8 cellular contexts compared by ENCODE assay signal in the genomic region with DNA sequence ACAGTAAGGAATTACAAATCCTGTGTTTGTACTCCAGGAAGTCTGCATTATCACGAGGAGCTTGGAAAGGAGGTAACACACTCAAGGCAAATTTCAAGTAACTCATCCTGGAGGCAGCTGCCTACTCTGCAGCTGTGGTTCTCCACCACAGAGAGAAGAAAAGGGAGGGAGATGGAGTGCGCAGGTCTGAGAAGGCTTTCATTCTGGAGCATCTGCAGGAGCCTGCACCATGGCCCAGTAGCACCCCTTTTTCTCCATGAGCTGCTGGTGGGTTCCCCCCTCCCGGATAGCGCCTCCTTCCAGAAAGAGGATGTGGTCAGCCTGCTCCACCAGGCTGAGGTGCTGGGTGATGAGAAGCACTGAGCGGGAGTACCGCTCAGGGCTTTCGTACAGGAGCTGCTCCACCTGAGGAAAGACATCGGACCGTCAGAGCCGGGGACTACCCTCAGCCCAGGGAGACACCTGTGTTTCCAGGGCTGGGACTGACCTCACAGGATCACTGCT. TPM values are rescaled to one million over a fixed set of nuclear protein-coding genes. Genes with fewer than 3 reads are reported as not detected.
DNase-seq lines count a peak whose midpoint lies in the region; ATAC-seq and TF ChIP-seq lines count a peak whose summit lies in the region.

No MANE protein-coding gene starts in this region.

- peaks cover 90% of the 10 kb centered on the region for H3K4me1 Mint-ChIP-seq in stimulated activated effector memory CD8-positive, alpha-beta T cell treated with anti-CD3 and anti-CD28 coated beads, Interleukin-12 subunit alpha, Interleukin-12 subunit beta, amount 100 ng/mL, for 72 hours

- ATAC-seq in stimulated activated effector memory CD8-positive, alpha-beta T cell treated with anti-CD3 and anti-CD28 coated beads, Interleukin-12 subunit alpha, Interleukin-12 subunit beta, amount 100 ng/mL, for 72 hours = peak; percentile 7
- ATAC-seq in HG03025 (IDR thresholded peaks at IDR 0.05; ENCODE audit: low FRiP score, unreplicated experiment) = no peak
- ATAC-seq in GM21786 (IDR thresholded peaks at IDR 0.05; ENCODE audit: unreplicated experiment) = no peak

- peak overlapping the region; percentile 84 to 98 for H3K27ac ChIP-seq in esophagus (ENCODE audit: low read depth in 2 of 2, low read length in 1 of 2)

- peaks cover 100% of the 10 kb centered on the region for H3K36me3 Mint-ChIP-seq in stimulated activated effector memory CD8-positive, alpha-beta T cell treated with anti-CD3 and anti-CD28 coated beads, Interleukin-12 subunit alpha, Interleukin-12 subunit beta, amount 100 ng/mL, for 72 hours

- WGBS in esophagus, 2 donors = 75 to 86% methylated on average over 10 of the region's 10 CpGs

- H3K9me3 ChIP-seq in esophagus (ENCODE audit: control insufficient read depth in 2 of 2, insufficient read depth in 1 of 2, low read depth in 1 of 2, low read length in 1 of 2) = no peaks in the 10 kb centered on the region

- H3K36me3 ChIP-seq in esophagus (ENCODE audit: control insufficient read depth in 2 of 2, insufficient read depth in 2 of 2, low read length in 1 of 2) = peaks cover 16 to 35% of the 10 kb centered on the region in 2 donors

- H3K27me3 ChIP-seq in esophagus (ENCODE audit: control insufficient read depth in 1 of 2, insufficient read depth in 2 of 2, low read length in 2 of 2) = no peaks in the 10 kb centered on the region

- H3K27ac Mint-ChIP-seq in stimulated activated effector memory CD8-positive, alpha-beta T cell treated with anti-CD3 and anti-CD28 coated beads, Interleukin-12 subunit alpha, Interleukin-12 subunit beta, amount 100 ng/mL, for 72 hours = peak overlapping the region; percentile 100

- H3K4me3 ChIP-seq in esophagus (ENCODE audit: low read depth in 1 of 2, low read length in 2 of 2) = peak overlapping the region; percentile 20 to 86

- peak overlapping the region; percentile 99 for H3K4me3 Mint-ChIP-seq in stimulated activated effector memory CD8-positive, alpha-beta T cell treated with anti-CD3 and anti-CD28 coated beads, Interleukin-12 subunit alpha, Interleukin-12 subunit beta, amount 100 ng/mL, for 72 hours

- TF ChIP-seq POLR2A in GM19099 (IDR thresholded peaks at IDR 0.05; ENCODE audit: extremely low read depth, insufficient read length, low read depth) = peak; percentile 55

- peaks cover 0 to 7% of the 10 kb centered on the region in 2 donors for H3K4me1 ChIP-seq in esophagus (ENCODE audit: control insufficient read depth in 2 of 2, insufficient read depth in 2 of 2, low read length in 1 of 2)

- no peaks in the 10 kb centered on the region for H3K9me3 Mint-ChIP-seq in stimulated activated effector memory CD8-positive, alpha-beta T cell treated with anti-CD3 and anti-CD28 coated beads, Interleukin-12 subunit alpha, Interleukin-12 subunit beta, amount 100 ng/mL, for 72 hours

- DNase-seq in T follicular helper cell (ENCODE audit: low read depth) (peak; percentile 20), NCI-H1092 treated with DMSO at 0.1 percent for 48 hours (lab: John Stamatoyannopoulos, UW) (no peak), cerebellum (ENCODE audit: low spot score) (no peak)
- DNase-seq in stimulated activated effector memory CD8-positive, alpha-beta T cell treated with anti-CD3 and anti-CD28 coated beads, Interleukin-12 subunit alpha, Interleukin-12 subunit beta, amount 100 ng/mL, for 72 hours (ENCODE audit: low spot score in 2 of 2) = peak in 1 of 2 donors; percentile 79

RNA-seq across cellular contexts. Expression of a gene that starts 1.6 kb away (rescaled TPM):
- 10 to 100 TPM; 63.1 to 66.9 TPM for polyA plus RNA-seq in esophagus
- total RNA-seq in cerebellum = 4.0 TPM

RNA-seq across cellular contexts. Expression of a gene that starts 6.9 kb away (rescaled TPM):
- polyA plus RNA-seq in esophagus = 10 to 100 TPM; 19.3 to 40.5 TPM
- 4.4 TPM for total RNA-seq in cerebellum

RNA-seq across cellular contexts. Expression of a gene that starts 8.1 kb away (rescaled TPM):
- 10 to 100 TPM; 29.3 to 34.2 TPM for polyA plus RNA-seq in esophagus
- 5.3 TPM for total RNA-seq in cerebellum

RNA-seq across cellular contexts. Expression of a gene that starts 8.6 kb away (rescaled TPM):
- 10 to 100 TPM; 14.5 to 25.5 TPM for polyA plus RNA-seq in esophagus
- total RNA-seq in cerebellum = 1.4 TPM

RNA-seq across cellular contexts. Expression of a gene that starts 28.6 kb away (rescaled TPM):
- polyA plus RNA-seq in esophagus = 1 to 10 TPM in 1 of 2 donors, under 1 TPM in 1; 0.75 to 1.9 TPM
- not detected for total RNA-seq in cerebellum
